1 cellular context compared by ENCODE assay signal in the genomic region with DNA sequence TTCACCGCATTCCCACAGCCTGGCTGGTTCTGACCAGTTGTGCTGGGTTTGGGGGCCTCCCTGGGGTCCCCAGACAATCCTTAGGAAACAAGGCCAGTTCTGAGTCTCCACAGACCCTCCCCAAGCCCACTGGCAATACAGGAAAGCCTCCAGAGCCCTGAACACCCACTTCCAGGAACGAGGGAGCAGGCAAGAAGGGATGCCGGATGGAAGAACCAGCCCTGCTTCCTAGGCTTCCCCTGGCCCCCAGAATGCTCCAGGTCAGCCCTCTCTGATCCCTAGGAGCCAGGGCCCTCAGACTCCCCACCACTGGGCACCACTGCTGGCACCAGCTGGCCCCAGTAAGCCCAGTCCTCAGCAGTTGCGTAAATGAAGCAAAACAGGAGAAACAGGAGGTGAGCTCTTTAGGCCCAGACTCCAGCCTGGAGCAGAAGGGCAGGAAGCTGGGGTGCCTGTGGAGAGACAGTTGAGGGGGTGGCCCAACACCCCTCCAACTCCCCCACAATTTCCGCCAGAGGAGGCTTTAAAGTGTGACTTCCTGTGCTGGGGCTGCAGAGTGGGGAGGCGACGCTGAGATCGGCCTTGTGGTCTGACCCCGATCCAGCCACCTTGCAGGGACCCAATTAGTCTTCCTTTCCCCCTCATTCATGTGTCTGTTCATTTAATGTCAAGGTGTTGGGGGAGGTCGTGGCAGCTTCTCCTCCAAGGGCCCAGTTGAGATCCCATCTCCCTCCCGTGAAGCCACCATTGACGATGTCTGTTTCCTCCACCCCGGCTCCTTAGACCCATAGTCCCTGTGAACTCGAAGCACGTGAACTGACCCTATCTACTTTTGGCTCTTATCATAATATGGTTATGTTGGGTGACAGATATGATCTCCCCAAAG.
TF ChIP-seq lines count a peak whose summit lies in the region.

No MANE protein-coding gene starts in this region.

TF ChIP-seq in endothelial cell of umbilical vein, 7 proteins besides CTCF, POLR2A, EP300 and RAD21:
- TF ChIP-seq JUN (IDR thresholded peaks at IDR 0.05; ENCODE audit: borderline replicate concordance, insufficient read depth, insufficient read length, low read depth): no peak
- TF ChIP-seq GATA2 (IDR thresholded peaks at IDR 0.05; ENCODE audit: insufficient read depth, insufficient read length, low read depth, low read length): peak; percentile 26
